Comparison of ENCODE assay signal across 9 cellular contexts in the genomic region with DNA sequence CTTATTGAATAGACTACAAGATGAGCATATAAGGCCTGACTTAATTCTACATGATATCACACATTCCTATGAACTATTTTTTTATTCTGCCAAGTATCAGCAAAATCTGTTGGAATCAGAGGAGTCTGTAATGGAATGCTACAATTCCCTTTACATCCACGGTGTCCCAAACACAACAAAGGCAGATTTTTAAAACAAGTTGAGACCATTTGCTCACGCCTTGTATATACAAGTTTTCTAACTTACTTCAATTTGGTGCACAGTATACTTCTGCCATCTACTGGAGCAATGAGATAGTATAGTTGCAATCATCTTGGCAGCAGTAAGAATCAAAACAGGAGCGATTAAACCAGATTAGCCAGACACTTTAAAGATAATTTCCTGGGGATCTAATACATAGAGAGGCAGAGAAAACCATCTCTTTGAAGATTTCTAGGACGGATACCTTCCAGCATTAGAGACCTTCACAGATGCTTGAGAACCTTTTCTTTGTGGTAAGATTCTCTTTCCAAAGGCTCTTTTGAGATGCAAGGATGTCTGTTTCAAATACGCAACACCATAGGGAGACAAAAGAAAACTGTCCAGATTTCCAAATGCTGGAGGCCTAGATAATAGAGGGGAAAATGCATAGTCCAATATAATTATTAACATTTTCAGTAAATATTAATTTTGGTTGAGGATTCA.
DNase-seq lines count a peak whose midpoint lies in the region; ATAC-seq, FAIRE-seq and TF ChIP-seq lines count a peak whose summit lies in the region.
"Had no signal": no experiment of that assay in that cellular context is flagged by ENCODE, and none has a peak within 500 bp of the region (broad histone marks: within the 10 kb centered on the region; RNA-seq: fewer than 3 reads in every experiment).

No MANE protein-coding gene starts in this region.

- H4K20me1 ChIP-seq in OCI-LY3 (ENCODE audit: insufficient read depth, low read length): no peaks in the 10 kb centered on the region

- H3K79me2 ChIP-seq in OCI-LY3 (ENCODE audit: low read length): no peaks in the 10 kb centered on the region

- peak; percentile 86 for TF ChIP-seq CTCF in OCI-LY3 (IDR thresholded peaks at IDR 0.05; ENCODE audit: low read depth, low read length)

- no peak overlapping the region for H3K4me3 ChIP-seq in OCI-LY3 (ENCODE audit: low read length)

- peak; percentile 15 for FAIRE-seq in frontal cortex (lab: Jason Lieb, UNC)

- peak; percentile 61 for ATAC-seq in GM19351 (IDR thresholded peaks at IDR 0.05; ENCODE audit: unreplicated experiment)
- no peak for ATAC-seq in GM18520 (IDR thresholded peaks at IDR 0.05; ENCODE audit: unreplicated experiment)
- ATAC-seq in HG03571 (IDR thresholded peaks at IDR 0.05; ENCODE audit: unreplicated experiment): no peak

- H3K27me3 ChIP-seq in OCI-LY3 (ENCODE audit: low read depth, low read length): no peaks in the 10 kb centered on the region

- H3K9me3 ChIP-seq in OCI-LY3 (ENCODE audit: insufficient read depth, low read length): no peaks in the 10 kb centered on the region

- H3K9ac ChIP-seq in OCI-LY3 (ENCODE audit: low read length): no peak overlapping the region

- no peak overlapping the region for H3K27ac ChIP-seq in OCI-LY3 (ENCODE audit: low read length)

- peak; percentile 36 for DNase-seq in ACHN
- DNase-seq in frontal cortex (ENCODE audit: low spot score in 2 of 2): peak in 1 of 2 donors; percentile 12
- DNase-seq in RPMI8226: no peak
- DNase-seq in stimulated activated CD4-positive, alpha-beta T cell treated with anti-CD3 and anti-CD28 coated beads, Interleukin-1b, Interleukin-23, amount 100 ng/mL, for 48 hours: no peak
- DNase-seq: hypothalamus had no signal

- H3K4me2 ChIP-seq in OCI-LY3 (ENCODE audit: low read length): no peak overlapping the region

- in situ Hi-C loops in ACHN (cut with HindIII; ENCODE audit: low pct_ligation_motif_present, low pct_unique_long_range_greater_than_20kb, low sequenced_read_pairs): no loop called here

- H2AFZ ChIP-seq in OCI-LY3 (ENCODE audit: low read depth, low read length): peak overlapping the region; percentile 64; the same call in 1 of the 2 replicates

- H3K36me3 ChIP-seq in OCI-LY3 (replicated peaks; ENCODE audit: low read depth, low read length): no peaks in the 10 kb centered on the region

- no peaks in the 10 kb centered on the region for H3K4me1 ChIP-seq in OCI-LY3 (ENCODE audit: low read length)
